In the genomic region with DNA sequence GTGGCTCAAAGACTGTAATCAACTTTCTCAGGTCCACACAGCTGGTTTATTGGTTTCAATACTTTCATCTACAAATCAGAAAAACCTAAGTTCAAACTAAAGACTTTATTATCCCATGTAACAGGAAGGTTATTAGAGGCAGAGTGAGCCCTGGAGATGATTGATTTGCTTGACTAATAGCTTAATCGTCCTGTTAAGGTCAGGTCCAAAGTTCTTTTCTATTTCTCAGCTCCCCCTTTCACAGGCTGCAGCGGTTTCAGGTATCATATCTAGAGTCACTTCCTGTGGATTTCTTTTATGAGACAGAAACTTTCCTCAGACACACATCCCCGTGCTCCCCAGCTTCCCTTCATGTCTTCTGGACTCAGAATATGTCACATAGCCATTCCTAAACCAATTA, we compare ENCODE assay signal across 1 cellular context.
TF ChIP-seq lines count a peak whose summit lies in the region.

No MANE protein-coding gene starts in this region.

TF ChIP-seq in GM12878, 131 proteins besides CTCF, POLR2A, EP300 and RAD21 (continued from another document):
- TF ChIP-seq, protein P1, sequence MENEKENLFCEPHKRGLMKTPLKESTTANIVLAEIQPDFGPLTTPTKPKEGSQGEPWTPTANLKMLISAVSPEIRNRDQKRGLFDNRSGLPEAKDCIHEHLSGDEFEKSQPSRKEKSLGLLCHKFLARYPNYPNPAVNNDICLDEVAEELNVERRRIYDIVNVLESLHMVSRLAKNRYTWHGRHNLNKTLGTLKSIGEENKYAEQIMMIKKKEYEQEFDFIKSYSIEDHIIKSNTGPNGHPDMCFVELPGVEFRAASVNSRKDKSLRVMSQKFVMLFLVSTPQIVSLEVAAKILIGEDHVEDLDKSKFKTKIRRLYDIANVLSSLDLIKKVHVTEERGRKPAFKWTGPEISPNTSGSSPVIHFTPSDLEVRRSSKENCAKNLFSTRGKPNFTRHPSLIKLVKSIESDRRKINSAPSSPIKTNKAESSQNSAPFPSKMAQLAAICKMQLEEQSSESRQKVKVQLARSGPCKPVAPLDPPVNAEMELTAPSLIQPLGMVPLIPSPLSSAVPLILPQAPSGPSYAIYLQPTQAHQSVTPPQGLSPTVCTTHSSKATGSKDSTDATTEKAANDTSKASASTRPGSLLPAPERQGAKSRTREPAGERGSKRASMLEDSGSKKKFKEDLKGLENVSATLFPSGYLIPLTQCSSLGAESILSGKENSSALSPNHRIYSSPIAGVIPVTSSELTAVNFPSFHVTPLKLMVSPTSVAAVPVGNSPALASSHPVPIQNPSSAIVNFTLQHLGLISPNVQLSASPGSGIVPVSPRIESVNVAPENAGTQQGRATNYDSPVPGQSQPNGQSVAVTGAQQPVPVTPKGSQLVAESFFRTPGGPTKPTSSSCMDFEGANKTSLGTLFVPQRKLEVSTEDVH (IDR thresholded peaks at IDR 0.05; ENCODE audit: low read depth, partially characterized antibody) = no peak
- TF ChIP-seq ZBTB33 (IDR thresholded peaks at IDR 0.05) (no peak), ATF7 (IDR thresholded peaks at IDR 0.05; ENCODE audit: low read depth) (no peak), BCLAF1 (IDR thresholded peaks at IDR 0.05) (no peak), TARDBP (IDR thresholded peaks at IDR 0.05; ENCODE audit: borderline replicate concordance) (no peak), GABPA (IDR thresholded peaks at IDR 0.05; ENCODE audit: low read depth) (no peak), PAX5 (IDR thresholded peaks at IDR 0.05; ENCODE audit: borderline replicate concordance, low read depth, low read length) (no peak)
